ENCODE assay signal across 9 cellular contexts in the genomic region with DNA sequence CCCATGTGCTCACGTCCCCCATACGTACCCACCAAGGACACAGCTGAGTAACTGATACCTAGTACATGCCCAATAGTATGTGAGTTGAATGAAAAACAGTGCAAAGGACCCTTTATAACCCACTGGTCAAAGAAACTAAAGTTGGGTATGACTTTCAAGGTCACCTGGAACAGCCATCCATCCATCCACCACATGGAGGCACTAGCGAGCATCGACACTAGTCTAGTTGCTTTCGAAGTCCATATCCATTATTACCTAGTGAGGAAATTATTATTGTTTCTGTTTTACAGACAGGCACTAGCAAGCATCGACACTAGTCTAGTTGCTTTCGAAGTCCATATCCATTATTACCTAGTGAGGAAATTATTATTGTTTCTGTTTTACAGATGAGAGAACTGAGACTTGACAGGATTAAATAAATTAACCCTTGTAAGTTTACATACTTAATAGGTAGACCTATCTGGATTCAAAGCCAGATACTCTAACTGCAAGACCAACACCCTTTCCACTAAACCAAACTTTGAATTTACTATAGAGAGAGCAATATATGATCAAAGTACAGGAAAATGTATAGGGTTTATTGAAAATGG.
A peak's percentile ranks its signal among the peaks of the same experiment; 100 is the strongest.
DNase-seq lines count a peak whose midpoint lies in the region; ATAC-seq and TF ChIP-seq lines count a peak whose summit lies in the region.
"Had no signal": no experiment of that assay in that cellular context is flagged by ENCODE, and none has a peak within 500 bp of the region (broad histone marks: within the 10 kb centered on the region; RNA-seq: fewer than 3 reads in every experiment).

No MANE protein-coding gene starts in this region.

- TF ChIP-seq POLR2A in HCT116 (IDR thresholded peaks at IDR 0.05; ENCODE audit: borderline replicate concordance, extremely low read depth, insufficient read depth, insufficient read length), result no peak

- CTCF ChIA-PET in HCT116 (lab: Charles Lee), result no interaction called here

- no peak overlapping the region for H2AFZ ChIP-seq in HCT116 (ENCODE audit: low read depth, low read length, poor library complexity, severe bottlenecking)
- H2AFZ ChIP-seq in OCI-LY1 (ENCODE audit: low read length), result no peak overlapping the region

- POLR2A ChIA-PET in HCT116 (lab: Charles Lee), result no interaction called here

- peak; percentile 27 to 63 (median 57); a peak in 5 of 6 replicates for TF ChIP-seq CTCF in HCT116 (IDR thresholded peaks at IDR 0.05 in 2 of 3, conservative IDR thresholded peaks at IDR 0.05 in 1 of 3; ENCODE audit: borderline replicate concordance in 1 of 3, insufficient read depth in 1 of 3, low read depth in 2 of 3, low read length in 2 of 3)
- peak; percentile 52 for TF ChIP-seq CTCF in OCI-LY1 (IDR thresholded peaks at IDR 0.05; ENCODE audit: low read length)

- BruUV-seq in HCT116 (replicated peaks; lab: Mats Ljungman, UMichigan), result no TSS peak

- H3K27ac ChIP-seq in HCT116 (ENCODE audit: low read depth, low read length), result no peak overlapping the region
- H3K27ac ChIP-seq in OCI-LY1 (ENCODE audit: low read depth, low read length, poor library complexity, severe bottlenecking), result no peak overlapping the region
- H3K27ac ChIP-seq: uterus had no signal

- H3K9ac ChIP-seq in HCT116 (ENCODE audit: low read length) (no peak overlapping the region), OCI-LY1 (ENCODE audit: low read length) (no peak overlapping the region)

- H3K9me2 ChIP-seq in HCT116 (ENCODE audit: insufficient read depth) (no peaks in the 10 kb centered on the region), OCI-LY1 (ENCODE audit: low read depth, low read length) (no peaks in the 10 kb centered on the region)

- no peaks in the 10 kb centered on the region for H3K4me1 ChIP-seq in HCT116 (ENCODE audit: control insufficient read depth in 1 of 2, insufficient read depth in 2 of 2, low read length in 2 of 2)
- no peaks in the 10 kb centered on the region for H3K4me1 ChIP-seq in OCI-LY1 (ENCODE audit: insufficient read depth, low read length, severe bottlenecking)
- H3K4me1 ChIP-seq: uterus had no signal

- H3K9me3 ChIP-seq in HCT116 (ENCODE audit: control insufficient read depth in 1 of 2, insufficient read depth in 1 of 2, low read depth in 1 of 2, low read length in 2 of 2), result no peaks in the 10 kb centered on the region
- no peaks in the 10 kb centered on the region for H3K9me3 ChIP-seq in OCI-LY1 (ENCODE audit: low read length)
- H3K9me3 ChIP-seq: uterus had no signal

- H4K20me1 ChIP-seq in HCT116 (ENCODE audit: insufficient read depth) (no peaks in the 10 kb centered on the region), OCI-LY1 (ENCODE audit: insufficient read depth, low read length) (no peaks in the 10 kb centered on the region)

- H3K79me2 ChIP-seq in HCT116 (ENCODE audit: insufficient read depth, low read length) (no peaks in the 10 kb centered on the region), OCI-LY1 (ENCODE audit: insufficient read depth, low read length) (no peaks in the 10 kb centered on the region)

- H3K36me3 ChIP-seq in HCT116 (ENCODE audit: control insufficient read depth in 1 of 2, insufficient read depth in 2 of 2, low read length in 2 of 2), result no peaks in the 10 kb centered on the region
- H3K36me3 ChIP-seq in OCI-LY1 (ENCODE audit: insufficient read depth, low read length), result no peaks in the 10 kb centered on the region
- H3K36me3 ChIP-seq: uterus had no signal

- H3K4me3 ChIP-seq in HCT116 (replicated peaks in 1 of 2; ENCODE audit: low read depth in 1 of 2, low read length in 2 of 2) (no peak overlapping the region), OCI-LY1 (ENCODE audit: low read depth, low read length, poor library complexity, severe bottlenecking) (no peak overlapping the region)
- H3K4me3 ChIP-seq: uterus had no signal

- H3K27me3 ChIP-seq in HCT116 (ENCODE audit: insufficient read depth, low read length) (no peaks in the 10 kb centered on the region), OCI-LY1 (ENCODE audit: insufficient read depth, low read length) (no peaks in the 10 kb centered on the region)
- H3K27me3 ChIP-seq: uterus had no signal

- DNase-seq in NCI-H146 (lab: John Stamatoyannopoulos, UW) (peak; percentile 25), NCI-H146 treated with DMSO at 0.1 percent for 48 hours (lab: John Stamatoyannopoulos, UW; ENCODE audit: unreplicated experiment) (no peak), HCT116 (ENCODE audit: low read depth, low spot score) (peak; percentile 19), kidney glomerular epithelial cell (lab: John Stamatoyannopoulos, UW) (peak; percentile 11), SKM-1 (lab: John Stamatoyannopoulos, UW; ENCODE audit: unreplicated experiment) (no peak)
- DNase-seq in activated naive CD4-positive, alpha-beta T cell treated with anti-CD3 and anti-CD28 coated beads, Interleukin-2, amount 50 U/mL, for 16 hours, result peak; percentile 50
- DNase-seq in stimulated activated naive CD8-positive, alpha-beta T cell treated with anti-CD3 and anti-CD28 coated beads, Interleukin-15, Interleukin-2, amounts not matched to agents 100 U/mL and 50 U/mL, for 24 hours, result peak; percentile 65

- no peaks in the 10 kb centered on the region for H3F3A ChIP-seq in OCI-LY1 (ENCODE audit: insufficient read depth, low read length)

- peak; percentile 74 for ATAC-seq in HCT116
- no peak for ATAC-seq in stimulated activated naive CD8-positive, alpha-beta T cell treated with anti-CD3 and anti-CD28 coated beads, Interleukin-15, Interleukin-2, amounts not matched to agents 100 U/mL and 50 U/mL, for 24 hours

- H3K4me2 ChIP-seq in HCT116 (ENCODE audit: low read length) (no peak overlapping the region), OCI-LY1 (ENCODE audit: low read length) (no peak overlapping the region)

- intact Hi-C loops in HCT116 (cut with micrococcal nuclease), result no loop called here

- RAD21 ChIA-PET in HCT116 (lab: Charles Lee; ENCODE audit: low non-redundant PET in 1 of 2, low total read pairs in 2 of 2, uncharacterized antibody in 2 of 2, unreplicated experiment in 2 of 2), result no interaction called here

- peak; percentile 31; the same call in 1 of the 2 replicates for TF ChIP-seq RAD21 in HCT116 (IDR thresholded peaks at IDR 0.05; ENCODE audit: low read depth)

TF ChIP-seq in HCT116, 20 proteins besides CTCF, POLR2A, EP300 and RAD21:
- TF ChIP-seq JUND (IDR thresholded peaks at IDR 0.05) (no peak), POLR2AphosphoS5 (IDR thresholded peaks at IDR 0.05; ENCODE audit: low read depth, low read length) (no peak), TCF7L2 (IDR thresholded peaks at IDR 0.05; ENCODE audit: borderline replicate concordance, extremely low read depth, insufficient read depth, insufficient read length) (no peak), SP1 (IDR thresholded peaks at IDR 0.05; ENCODE audit: low read depth) (no peak), SIN3A (IDR thresholded peaks at IDR 0.05; ENCODE audit: low read depth) (no peak), CBX3 (IDR thresholded peaks at IDR 0.05; ENCODE audit: low read depth) (no peak), REST (IDR thresholded peaks at IDR 0.05; ENCODE audit: low read depth) (no peak), YY1 (IDR thresholded peaks at IDR 0.05; ENCODE audit: extremely low read depth, insufficient replicate concordance, low read depth, low read length) (no peak), EZH2 (IDR thresholded peaks at IDR 0.05) (no peak), FOSL1 (IDR thresholded peaks at IDR 0.05; ENCODE audit: low read depth) (no peak), ZFX (IDR thresholded peaks at IDR 0.05) (no peak)

Comparison
In these comparisons a context has a peak if more than half of its experiments do, and no peak if none do; other contexts are left out.
1. DNase-seq: peak in NCI-H146 (single experiment), HCT116 (single experiment), activated naive CD4-positive, alpha-beta T cell treated with anti-CD3 and anti-CD28 coated beads, Interleukin-2, amount 50 U/mL, for 16 hours (single experiment), kidney glomerular epithelial cell (single experiment) and stimulated activated naive CD8-positive, alpha-beta T cell treated with anti-CD3 and anti-CD28 coated beads, Interleukin-15, Interleukin-2, amounts not matched to agents 100 U/mL and 50 U/mL, for 24 hours (single experiment); none in NCI-H146 treated with DMSO at 0.1 percent for 48 hours (single experiment) and SKM-1 (single experiment).